20 cellular contexts compared by ENCODE assay signal in the genomic region with DNA sequence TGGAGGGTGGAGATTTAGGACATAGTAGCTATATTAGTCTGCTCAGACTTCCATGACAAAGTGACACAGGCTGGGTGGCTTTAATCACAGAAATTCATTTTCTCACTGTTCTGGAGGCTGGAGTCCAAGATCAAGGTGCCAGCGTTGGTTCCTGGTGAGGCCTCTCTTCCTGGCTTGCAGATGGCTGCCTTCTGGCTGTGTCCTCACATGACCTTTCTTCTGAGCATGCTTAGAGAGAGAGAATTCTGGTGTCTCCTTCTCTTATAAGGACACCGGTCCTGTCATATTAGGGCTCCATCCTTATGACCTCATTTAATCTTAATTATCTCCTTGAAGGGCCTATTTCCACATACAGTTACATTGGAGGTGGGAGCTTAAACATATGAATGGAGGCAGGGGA.
"Had no signal": no experiment of that assay in that cellular context is flagged by ENCODE, and none has a peak within 500 bp of the region (broad histone marks: within the 10 kb centered on the region; RNA-seq: fewer than 3 reads in every experiment).

No MANE protein-coding gene starts in this region.

- H3K27me3 ChIP-seq: body of pancreas, pancreas, thyroid gland had no signal

- H3K9me3 ChIP-seq: body of pancreas, left ventricle myocardium inferior, pancreas, thyroid gland had no signal

- H3K4me3 ChIP-seq: body of pancreas, left ventricle myocardium inferior, pancreas, thyroid gland had no signal

- FAIRE-seq: endometrium, pancreas had no signal

- H3K36me3 Mint-ChIP-seq: activated naive CD4-positive, alpha-beta T cell treated with anti-CD3 and anti-CD28 coated beads, Interleukin-2, amount 50 U/mL, for 24 hours had no signal

- ATAC-seq: activated CD4-positive, CD25-positive, alpha-beta regulatory T cell treated with anti-CD3 and anti-CD28 coated beads, Interleukin-2, amount 50 U/mL, for 24 hours; body of pancreas; pancreas; right cardiac atrium had no signal

- H3K9me3 Mint-ChIP-seq: activated naive CD4-positive, alpha-beta T cell treated with anti-CD3 and anti-CD28 coated beads, Interleukin-2, amount 50 U/mL, for 24 hours; dendritic cell treated with granulocyte-macrophage colony-stimulating factor and Interleukin-4, amounts not matched to agents 40 ng/mL and 50 ng/mL, for 4 days; nephron; stimulated activated naive CD8-positive, alpha-beta T cell treated with anti-CD3 and anti-CD28 coated beads, Interleukin-15, Interleukin-2, amounts not matched to agents 100 ng/mL and 50 ng/mL, for 24 hours had no signal

- DNase-seq: activated CD4-positive, alpha-beta T cell treated with anti-CD3 and anti-CD28 coated beads, Interleukin-2, amount 50 U/mL, for 1 hour; activated gamma-delta T cell treated with Interleukin-2 at 50 U/mL for 16 hours; activated T-cell treated with anti-CD3 and anti-CD28 coated beads, Interleukin-2, amount 50 U/mL, for 1 hour; anterior cingulate cortex; body of pancreas; caudate nucleus; effector CD4-positive, alpha-beta T cell; foreskin fibroblast; left ventricle myocardium inferior; pancreas; right cardiac atrium; stimulated activated CD4-positive, alpha-beta T cell treated with anti-CD3 and anti-CD28 coated beads, Interleukin-12 subunit alpha, Interleukin-12 subunit beta, amount 100 ng/mL, for 4 hours; substantia nigra; thyroid gland had no signal

- H3K36me3 ChIP-seq: left ventricle myocardium inferior, pancreas, thyroid gland had no signal

- H3K27ac ChIP-seq: body of pancreas, left ventricle myocardium inferior, pancreas, thyroid gland had no signal

- H3K27ac Mint-ChIP-seq: activated naive CD4-positive, alpha-beta T cell treated with anti-CD3 and anti-CD28 coated beads, Interleukin-2, amount 50 U/mL, for 24 hours; dendritic cell treated with granulocyte-macrophage colony-stimulating factor and Interleukin-4, amounts not matched to agents 40 ng/mL and 50 ng/mL, for 4 days; nephron; stimulated activated naive CD8-positive, alpha-beta T cell treated with anti-CD3 and anti-CD28 coated beads, Interleukin-15, Interleukin-2, amounts not matched to agents 100 ng/mL and 50 ng/mL, for 24 hours had no signal

- H3K4me3 Mint-ChIP-seq: activated naive CD4-positive, alpha-beta T cell treated with anti-CD3 and anti-CD28 coated beads, Interleukin-2, amount 50 U/mL, for 24 hours; dendritic cell treated with granulocyte-macrophage colony-stimulating factor and Interleukin-4, amounts not matched to agents 40 ng/mL and 50 ng/mL, for 4 days; nephron; stimulated activated naive CD8-positive, alpha-beta T cell treated with anti-CD3 and anti-CD28 coated beads, Interleukin-15, Interleukin-2, amounts not matched to agents 100 ng/mL and 50 ng/mL, for 24 hours had no signal
